ENCODE assay signal across 8 cellular contexts in genomic region chr6:106339334-106340029, GRCh38. TPM values are rescaled to one million over a fixed set of nuclear protein-coding genes. Genes with fewer than 3 reads are reported as not detected.
A peak's percentile ranks its signal among the peaks of the same experiment; 100 is the strongest.
DNase-seq lines count a peak whose midpoint lies in the region; ATAC-seq and TF ChIP-seq lines count a peak whose summit lies in the region.

No MANE protein-coding gene starts in this region.

- H2AFZ ChIP-seq in DND-41 (ENCODE audit: low read depth, low read length) = no peak overlapping the region

- no peaks in the 10 kb centered on the region for H3K4me1 ChIP-seq in DND-41 (ENCODE audit: insufficient read depth, low read length)
- no peaks in the 10 kb centered on the region for H3K4me1 ChIP-seq in colonic mucosa
- no peaks in the 10 kb centered on the region for H3K4me1 ChIP-seq in left lung

- DNase-seq in DND-41 = peak; percentile 52
- DNase-seq in HFF-Myc (ENCODE audit: extremely low read depth, low read depth) = peak; percentile 52
- DNase-seq in NCI-H2171 treated with DMSO at 0.1 percent for 48 hours (lab: John Stamatoyannopoulos, UW) = peak; percentile 73
- peak; percentile 69 for DNase-seq in WERI-Rb-1
- DNase-seq in colonic mucosa = peak; percentile 65
- no peak for DNase-seq in left lung
- DNase-seq in stimulated activated CD8-positive, alpha-beta memory T cell treated with anti-CD3 and anti-CD28 coated beads, Interleukin-4, amount 100 ng/mL, for 48 hours = peak; percentile 53

- peak; percentile 83 for TF ChIP-seq CTCF in DND-41 (IDR thresholded peaks at IDR 0.05; ENCODE audit: borderline replicate concordance, extremely low read depth, low read length, poor library complexity, severe bottlenecking)
- TF ChIP-seq CTCF in HFF-Myc (IDR thresholded peaks at IDR 0.05; ENCODE audit: low read depth, low read length, missing control alignments) = peak; percentile 84
- peak; percentile 82 for TF ChIP-seq CTCF in WERI-Rb-1 (IDR thresholded peaks at IDR 0.05; ENCODE audit: low read depth, low read length)
- TF ChIP-seq CTCF in colonic mucosa (IDR thresholded peaks at IDR 0.05) = peak; percentile 66
- TF ChIP-seq CTCF in left lung (IDR thresholded peaks at IDR 0.05) = peak; percentile 66 to 79

- no peaks in the 10 kb centered on the region for H4K20me1 ChIP-seq in DND-41 (ENCODE audit: insufficient read depth, low read length)

- no peaks in the 10 kb centered on the region for H3K79me2 ChIP-seq in DND-41 (ENCODE audit: insufficient read depth, low read length)

- H3K27me3 ChIP-seq in DND-41 (ENCODE audit: insufficient read depth, low read length, poor library complexity) = peaks cover 3% of the 10 kb centered on the region
- no peaks in the 10 kb centered on the region for H3K27me3 ChIP-seq in WERI-Rb-1 (ENCODE audit: insufficient read depth, low read depth, severe bottlenecking)
- H3K27me3 ChIP-seq in colonic mucosa = no peaks in the 10 kb centered on the region
- peaks cover 0 to 5% of the 10 kb centered on the region in 2 donors for H3K27me3 ChIP-seq in left lung

- no peak overlapping the region for H3K9ac ChIP-seq in DND-41 (ENCODE audit: low read depth, low read length)
- no peak overlapping the region for H3K9ac ChIP-seq in colonic mucosa (ENCODE audit: low read depth in 2 of 2, low read length in 2 of 2)

- H3K9me3 ChIP-seq in DND-41 (ENCODE audit: insufficient read depth, low read length, severe bottlenecking) (no peaks in the 10 kb centered on the region), WERI-Rb-1 (ENCODE audit: severe bottlenecking) (no peaks in the 10 kb centered on the region), colonic mucosa (no peaks in the 10 kb centered on the region), left lung (no peaks in the 10 kb centered on the region)

- no peaks in the 10 kb centered on the region for H3K36me3 ChIP-seq in DND-41 (ENCODE audit: insufficient read depth, low read length)
- no peaks in the 10 kb centered on the region for H3K36me3 ChIP-seq in WERI-Rb-1
- no peaks in the 10 kb centered on the region for H3K36me3 ChIP-seq in colonic mucosa
- H3K36me3 ChIP-seq in left lung = no peaks in the 10 kb centered on the region

- no peak overlapping the region for H3K27ac ChIP-seq in DND-41 (ENCODE audit: low read length)
- no peak overlapping the region for H3K27ac ChIP-seq in WERI-Rb-1
- H3K27ac ChIP-seq in colonic mucosa = no peak overlapping the region
- H3K27ac ChIP-seq in left lung = no peak overlapping the region

- H3K4me2 ChIP-seq in DND-41 (ENCODE audit: insufficient read depth, low read length) = no peak overlapping the region

- ATAC-seq in DND-41 (ENCODE audit: insufficient read depth, low read depth) (peak; percentile 88), left lung (peak; percentile 96), HG03520 (IDR thresholded peaks at IDR 0.05; ENCODE audit: unreplicated experiment) (no peak)

- H3K4me3 ChIP-seq in DND-41 (ENCODE audit: low read depth in 1 of 2, low read length in 2 of 2) = no peak overlapping the region
- H3K4me3 ChIP-seq in HFF-Myc (replicated peaks; ENCODE audit: low read depth, low read length) = no peak overlapping the region
- no peak overlapping the region for H3K4me3 ChIP-seq in WERI-Rb-1 (ENCODE audit: low read depth, low read length)
- no peak overlapping the region for H3K4me3 ChIP-seq in colonic mucosa
- H3K4me3 ChIP-seq in left lung = no peak overlapping the region

- intact Hi-C loops in colonic mucosa (cut with DNase I) (loop anchor here (5.0 kb wide), 2 partner anchors 228 to 658 kb away; no protein-coding TSS in a partner anchor), left lung (cut with DNase I) (loop anchor here in 1 of 2 donors (10.0 kb wide), 1 partner anchor 225 kb away; no protein-coding TSS in a partner anchor)

RNA-seq across cellular contexts. Expression of gene ATG5, which starts 13.9 kb away (rescaled TPM):
- total RNA-seq in colonic mucosa (10 to 100 TPM; 42.1 to 48.0 TPM), left lung (10 to 100 TPM; 30.9 to 31.8 TPM)

RNA-seq across cellular contexts. Expression of gene CRYBG1, which starts 21.0 kb away (rescaled TPM):
- total RNA-seq in colonic mucosa (100 to 1,000 TPM in 1 of 2 donors, 10 to 100 TPM in 1; 80.5 to 102 TPM), left lung (10 to 100 TPM; 23.7 to 37.1 TPM)

Comparison
In these comparisons a context has a peak if more than half of its experiments do, and no peak if none do; other contexts are left out.
1. DNase-seq: peak in DND-41 (single experiment), HFF-Myc (single experiment), NCI-H2171 treated with DMSO at 0.1 percent for 48 hours (single experiment), WERI-Rb-1 (single experiment), colonic mucosa (single experiment) and stimulated activated CD8-positive, alpha-beta memory T cell treated with anti-CD3 and anti-CD28 coated beads, Interleukin-4, amount 100 ng/mL, for 48 hours (single experiment); none in left lung (0 of 2).
2. Peak in every context shown above with its lines, with median percentiles within 50 percentile points of each other: CTCF ChIP-seq.